8 cellular contexts compared by ENCODE assay signal in the genomic region with DNA sequence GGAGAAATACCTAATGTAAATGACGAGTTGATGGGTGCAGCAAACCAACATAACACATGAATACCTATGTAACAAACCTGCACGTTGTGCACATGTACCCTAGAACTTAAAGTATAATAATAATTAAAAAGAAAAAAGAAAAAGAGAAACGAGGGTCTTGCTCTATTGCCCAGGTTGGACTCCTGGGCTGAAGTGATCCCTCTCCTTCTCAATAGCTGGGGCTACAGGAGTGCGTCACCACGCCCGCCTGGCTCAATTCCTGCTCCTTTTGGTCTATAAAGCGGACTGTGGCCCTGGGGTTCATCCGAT. TPM values are rescaled to one million over a fixed set of nuclear protein-coding genes. Genes with fewer than 3 reads are reported as not detected.
A peak's percentile ranks its signal among the peaks of the same experiment; 100 is the strongest.
DNase-seq lines count a peak whose midpoint lies in the region; ATAC-seq and TF ChIP-seq lines count a peak whose summit lies in the region.

No MANE protein-coding gene starts in this region.

- H3K79me2 ChIP-seq in hepatocyte (peaks cover 31% of the 10 kb centered on the region), smooth muscle cell (ENCODE audit: low read depth) (peaks cover 29% of the 10 kb centered on the region)

- H3K9me2 ChIP-seq in hepatocyte (replicated peaks; ENCODE audit: insufficient read depth) = no peaks in the 10 kb centered on the region

- peaks cover 28% of the 10 kb centered on the region for H3K4me1 Mint-ChIP-seq in activated naive CD4-positive, alpha-beta T cell treated with anti-CD3 and anti-CD28 coated beads, Interleukin-2, amount 50 U/mL, for 24 hours

- H3K27me3 Mint-ChIP-seq in activated naive CD4-positive, alpha-beta T cell treated with anti-CD3 and anti-CD28 coated beads, Interleukin-2, amount 50 U/mL, for 24 hours = no peaks in the 10 kb centered on the region

- no peaks in the 10 kb centered on the region for H3K9me3 Mint-ChIP-seq in activated naive CD4-positive, alpha-beta T cell treated with anti-CD3 and anti-CD28 coated beads, Interleukin-2, amount 50 U/mL, for 24 hours

- TF ChIP-seq CTCF in hepatocyte (IDR thresholded peaks at IDR 0.05; ENCODE audit: poor library complexity) (no peak), smooth muscle cell (IDR thresholded peaks at IDR 0.05; ENCODE audit: borderline replicate concordance, insufficient read depth, poor library complexity, severe bottlenecking) (no peak)

- H3K9me3 ChIP-seq in HAP-1 (no peaks in the 10 kb centered on the region), hepatocyte (ENCODE audit: low read depth) (no peaks in the 10 kb centered on the region), smooth muscle cell (replicated peaks; ENCODE audit: low read depth) (no peaks in the 10 kb centered on the region)

- H2AFZ ChIP-seq in hepatocyte (peak overlapping the region; percentile 75), smooth muscle cell (ENCODE audit: low read depth) (peak overlapping the region; percentile 95)

- peak overlapping the region; percentile 68 for H3K4me3 ChIP-seq in HAP-1
- H3K4me3 ChIP-seq in hepatocyte = peak overlapping the region; percentile 63
- H3K4me3 ChIP-seq in smooth muscle cell = peak overlapping the region; percentile 77

- WGBS in hepatocyte (ENCODE audit: low lambda C conversion rate, missing lambda C conversion rate) = 32% methylated on average over 7 of the region's 8 CpGs
- WGBS in smooth muscle cell (ENCODE audit: low lambda C conversion rate) = 28% methylated on average over 7 of the region's 8 CpGs

- H3K4me3 Mint-ChIP-seq in activated naive CD4-positive, alpha-beta T cell treated with anti-CD3 and anti-CD28 coated beads, Interleukin-2, amount 50 U/mL, for 24 hours = peak overlapping the region; percentile 92

- H4K20me1 ChIP-seq in hepatocyte (ENCODE audit: insufficient read depth, poor library complexity, severe bottlenecking) = no peaks in the 10 kb centered on the region
- H4K20me1 ChIP-seq in smooth muscle cell (ENCODE audit: low read depth) = no peaks in the 10 kb centered on the region

- peaks cover 8% of the 10 kb centered on the region; the same call in 1 of the 2 replicates for H3K4me1 ChIP-seq in HAP-1
- peaks cover 6% of the 10 kb centered on the region for H3K4me1 ChIP-seq in hepatocyte (ENCODE audit: insufficient read depth)
- peaks cover 8% of the 10 kb centered on the region for H3K4me1 ChIP-seq in smooth muscle cell (ENCODE audit: low read depth)

- H3K27me3 ChIP-seq in HAP-1 (ENCODE audit: low read depth) (no peaks in the 10 kb centered on the region; the same call in 1 of the 2 replicates), hepatocyte (no peaks in the 10 kb centered on the region), smooth muscle cell (ENCODE audit: low read depth) (no peaks in the 10 kb centered on the region)

- peaks cover 8% of the 10 kb centered on the region for H3K36me3 Mint-ChIP-seq in activated naive CD4-positive, alpha-beta T cell treated with anti-CD3 and anti-CD28 coated beads, Interleukin-2, amount 50 U/mL, for 24 hours

- in situ Hi-C loops in HAP-1 (cut with MboI; ENCODE audit: low sequenced_read_pairs) = loop anchor here (10.0 kb wide), 1 partner anchor 1059 kb away; no protein-coding TSS in a partner anchor
- in situ Hi-C loops in KBM-7 (cut with MboI; ENCODE audit: low pct_unique_long_range_greater_than_20kb, low sequenced_read_pairs) = no loop called here

- ATAC-seq in HG03432 (IDR thresholded peaks at IDR 0.05; ENCODE audit: unreplicated experiment) (no peak), HG02588 (IDR thresholded peaks at IDR 0.05; ENCODE audit: unreplicated experiment) (no peak)

- H3F3A ChIP-seq in smooth muscle cell (ENCODE audit: low read depth) = no peaks in the 10 kb centered on the region

- H3K27ac Mint-ChIP-seq in activated naive CD4-positive, alpha-beta T cell treated with anti-CD3 and anti-CD28 coated beads, Interleukin-2, amount 50 U/mL, for 24 hours = peak overlapping the region; percentile 91

- peaks cover 4% of the 10 kb centered on the region for H3K36me3 ChIP-seq in HAP-1 (replicated peaks)
- no peaks in the 10 kb centered on the region for H3K36me3 ChIP-seq in hepatocyte (replicated peaks; ENCODE audit: insufficient read depth, low read depth)
- H3K36me3 ChIP-seq in smooth muscle cell (ENCODE audit: low read depth) = no peaks in the 10 kb centered on the region

- peak overlapping the region; percentile 88 for H3K9ac ChIP-seq in smooth muscle cell (ENCODE audit: low read depth)

- H3K27ac ChIP-seq in hepatocyte = peak overlapping the region; percentile 96
- H3K27ac ChIP-seq in smooth muscle cell (ENCODE audit: low read depth) = peak overlapping the region; percentile 93

- no peak for DNase-seq in HAP-1 (ENCODE audit: low spot score in 2 of 2)
- DNase-seq in hepatocyte (ENCODE audit: low spot score) = peak; percentile 78
- no peak for DNase-seq in smooth muscle cell (lab: John Stamatoyannopoulos, UW; ENCODE audit: unreplicated experiment)
- DNase-seq in stimulated activated naive CD4-positive, alpha-beta T cell treated with Interleukin-2 at 50 U/mL for 16 hours (lab: John Stamatoyannopoulos, UW) = no peak
- no peak for DNase-seq in KBM-7

- peak overlapping the region; percentile 78 for H3K4me2 ChIP-seq in hepatocyte
- H3K4me2 ChIP-seq in smooth muscle cell = peak overlapping the region; percentile 94

RNA-seq across cellular contexts. Expression of a gene that starts 0.5 kb away (rescaled TPM):
- total RNA-seq in hepatocyte = 37.5 and 44.3 TPM in 2 replicates
- polyA plus RNA-seq in hepatocyte = 81.7 and 84.6 TPM in 2 replicates
- total RNA-seq in smooth muscle cell = 70.9 and 77.4 TPM in 2 replicates
- 75.4 and 102 TPM in 2 replicates for polyA plus RNA-seq in smooth muscle cell

RNA-seq across cellular contexts. Expression of a gene that starts 35.0 kb away (rescaled TPM):
- total RNA-seq in hepatocyte (not detected in 2 replicates), smooth muscle cell (not detected in 2 replicates)
- polyA plus RNA-seq in hepatocyte (0.34 TPM in 1 of 2 replicates, not detected in the other), smooth muscle cell (0.15 TPM in 1 of 2 replicates, not detected in the other)

RNA-seq across cellular contexts. Expression of a gene that starts 50.4 kb away (rescaled TPM):
- total RNA-seq in hepatocyte = 23.9 and 30.8 TPM in 2 replicates
- polyA plus RNA-seq in hepatocyte = 39.1 and 64.5 TPM in 2 replicates
- 0.13 and 1.8 TPM in 2 replicates for total RNA-seq in smooth muscle cell
- polyA plus RNA-seq in smooth muscle cell = 0.82 and 2.0 TPM in 2 replicates

RNA-seq across cellular contexts. Expression of a gene that starts 58.5 kb away (rescaled TPM):
- total RNA-seq in hepatocyte (0.50 and 4.4 TPM in 2 replicates), smooth muscle cell (not detected in 2 replicates)
- polyA plus RNA-seq in hepatocyte (not detected in 2 replicates), smooth muscle cell (not detected in 2 replicates)
